18 cellular contexts compared by ENCODE assay signal in genomic region chr7:64874114-64874513, GRCh38. TPM values are rescaled to one million over a fixed set of nuclear protein-coding genes. Genes with fewer than 3 reads are reported as not detected.
DNase-seq lines count a peak whose midpoint lies in the region; ATAC-seq, FAIRE-seq and TF ChIP-seq lines count a peak whose summit lies in the region.
"Had no signal": no experiment of that assay in that cellular context is flagged by ENCODE, and none has a peak within 500 bp of the region (broad histone marks: within the 10 kb centered on the region; RNA-seq: fewer than 3 reads in every experiment).

No MANE protein-coding gene starts in this region.

- ATAC-seq in upper lobe of right lung, result no peak
- no peak for ATAC-seq in HG03342 (IDR thresholded peaks at IDR 0.05; ENCODE audit: unreplicated experiment)
- ATAC-seq: HepG2; left colon; stimulated activated effector memory CD8-positive, alpha-beta T cell treated with anti-CD3 and anti-CD28 coated beads, Interleukin-12 subunit alpha, Interleukin-12 subunit beta, amount 100 ng/mL, for 72 hours had no signal

- WGBS in esophagus muscularis mucosa, result 72% methylated on average over 10 of the region's 10 CpGs

- intact Hi-C loops in esophagus muscularis mucosa (cut with DNase I), result no loop called here
- intact Hi-C loops in upper lobe of right lung (cut with DNase I), result no loop called here

- H3K4me1 ChIP-seq in esophagus muscularis mucosa (peaks cover 0 to 9% (median 8%) of the 10 kb centered on the region in 4 donors), upper lobe of right lung (no peaks in the 10 kb centered on the region)
- H3K4me1 ChIP-seq: colonic mucosa, HAP-1 had no signal

- no peak for FAIRE-seq in GM12892 (lab: Jason Lieb, UNC)
- FAIRE-seq: HepG2, TTC549 had no signal

- DNase-seq in A172 (ENCODE audit: low spot score) (peak; percentile 67), ELR (ENCODE audit: low read depth) (peak; percentile 1), OCI-M1 (lab: John Stamatoyannopoulos, UW) (peak; percentile 63), esophagus muscularis mucosa (ENCODE audit: extremely low spot score) (peak; percentile 60), cerebellum (ENCODE audit: low spot score) (no peak), upper lobe of right lung (no peak), GM12892 (ENCODE audit: insufficient read length) (no peak)
- DNase-seq: activated naive CD8-positive, alpha-beta T cell treated with anti-CD3 and anti-CD28 coated beads, Interleukin-2, amount 10 ng/mL, durations not matched to agents 7 days and 5 days; CD4-positive, CD25-positive, alpha-beta regulatory T cell; left colon; NCI-H1694; nephron progenitor cell had no signal

- H3K9me3 ChIP-seq in esophagus muscularis mucosa, result no peaks in the 10 kb centered on the region
- no peaks in the 10 kb centered on the region for H3K9me3 ChIP-seq in upper lobe of right lung
- H3K9me3 ChIP-seq: colonic mucosa, HAP-1 had no signal

- H3K27ac ChIP-seq in esophagus muscularis mucosa (replicated peaks in 1 of 4) (no peak overlapping the region), upper lobe of right lung (no peak overlapping the region)
- H3K27ac ChIP-seq: colonic mucosa had no signal

- TF ChIP-seq POLR2A in esophagus muscularis mucosa (IDR thresholded peaks at IDR 0.05; ENCODE audit: low read depth), result no peak
- no peak for TF ChIP-seq POLR2A in GM12892 (IDR thresholded peaks at IDR 0.05; ENCODE audit: low read depth, low read length)

- H3K4me3 ChIP-seq in esophagus muscularis mucosa (no peak overlapping the region), upper lobe of right lung (no peak overlapping the region)
- H3K4me3 ChIP-seq: colonic mucosa, HAP-1 had no signal

- TF ChIP-seq CTCF in esophagus muscularis mucosa (IDR thresholded peaks at IDR 0.05) (no peak), upper lobe of right lung (IDR thresholded peaks at IDR 0.05) (no peak)

- TF ChIP-seq EP300 in esophagus muscularis mucosa (IDR thresholded peaks at IDR 0.05), result no peak

- peaks cover 0 to 18% (median 0%) of the 10 kb centered on the region in 4 donors for H3K27me3 ChIP-seq in esophagus muscularis mucosa
- no peaks in the 10 kb centered on the region for H3K27me3 ChIP-seq in upper lobe of right lung
- H3K27me3 ChIP-seq: colonic mucosa had no signal

- no peaks in the 10 kb centered on the region for H3K36me3 ChIP-seq in esophagus muscularis mucosa
- no peaks in the 10 kb centered on the region for H3K36me3 ChIP-seq in upper lobe of right lung
- H3K36me3 ChIP-seq: colonic mucosa, HAP-1 had no signal

RNA-seq across cellular contexts. Expression of gene ZNF273, which starts 29.0 kb away (rescaled TPM):
- 17.1 and 18.0 TPM in 2 replicates for total RNA-seq in A172 (2014; rRNA removed; shearing (Covaris generic))
- total RNA-seq in esophagus muscularis mucosa (1 to 10 TPM; 2.7 to 8.3 (median 3.4) TPM), cerebellum (27.0 TPM), upper lobe of right lung (2.3 TPM)
- 6.1 TPM for polyA plus RNA-seq in GM12892 (2012; ENCODE audit: missing spikeins)

Comparison
In these comparisons a context has a peak if more than half of its experiments do, and no peak if none do; other contexts are left out.
1. DNase-seq: peak in A172 (single experiment), ELR (single experiment), OCI-M1 (single experiment) and esophagus muscularis mucosa (single experiment); none in cerebellum (single experiment), upper lobe of right lung (single experiment) and GM12892 (single experiment).